In the genomic region with DNA sequence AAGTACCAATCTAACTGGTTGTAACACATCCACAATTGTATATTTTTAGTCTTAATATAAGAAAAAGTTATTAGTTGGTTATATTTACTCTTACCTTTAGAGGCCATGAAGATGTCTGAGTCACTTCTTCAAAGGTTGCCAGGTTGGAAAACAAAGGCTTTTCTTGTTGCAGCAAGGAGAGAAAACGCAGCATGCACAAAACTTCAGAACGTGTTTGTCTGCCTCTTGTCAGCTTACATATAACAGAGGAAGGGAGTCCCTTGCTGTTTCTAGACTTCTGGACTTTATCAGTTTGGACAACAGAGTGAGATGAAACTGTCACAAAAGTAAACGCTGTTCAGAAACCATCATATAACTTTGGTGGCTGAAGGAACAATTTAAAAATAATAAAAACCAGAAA, we compare ENCODE assay signal across 18 cellular contexts. TPM values are rescaled to one million over a fixed set of nuclear protein-coding genes. Genes with fewer than 3 reads are reported as not detected.
DNase-seq lines count a peak whose midpoint lies in the region; ATAC-seq and TF ChIP-seq lines count a peak whose summit lies in the region.
"Had no signal": no experiment of that assay in that cellular context is flagged by ENCODE, and none has a peak within 500 bp of the region (broad histone marks: within the 10 kb centered on the region; RNA-seq: fewer than 3 reads in every experiment).

A gene with protein sequence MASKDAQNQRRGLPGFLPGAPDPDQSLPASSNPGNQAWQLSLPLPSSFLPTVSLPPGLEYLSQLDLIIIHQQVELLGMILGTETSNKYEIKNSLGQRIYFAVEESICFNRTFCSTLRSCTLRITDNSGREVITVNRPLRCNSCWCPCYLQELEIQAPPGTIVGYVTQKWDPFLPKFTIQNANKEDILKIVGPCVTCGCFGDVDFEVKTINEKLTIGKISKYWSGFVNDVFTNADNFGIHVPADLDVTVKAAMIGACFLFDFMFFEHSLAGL (minus strand): TSS at position 241 of the 400 bp plus-strand sequence. CDS start 134 bp downstream, at position 107.

- no peaks in the 10 kb centered on the region for H3K9me2 ChIP-seq in HCT116 (ENCODE audit: insufficient read depth)
- no peaks in the 10 kb centered on the region for H3K9me2 ChIP-seq in PC-3 (replicated peaks; ENCODE audit: low read length)

- intact Hi-C loops in HCT116 (cut with micrococcal nuclease), result no loop called here
- intact Hi-C loops in PC-3 (cut with micrococcal nuclease), result no loop called here
- intact Hi-C loops in prostate gland (cut with DNase I), result no loop called here
- intact Hi-C loops in left lung (cut with DNase I), result no loop called here

- RAD21 ChIA-PET in HCT116 (lab: Charles Lee; ENCODE audit: low non-redundant PET in 1 of 2, low total read pairs in 2 of 2, uncharacterized antibody in 2 of 2, unreplicated experiment in 2 of 2), result no interaction called here

- BruUV-seq in HCT116 (replicated peaks; lab: Mats Ljungman, UMichigan) (no TSS peak), PC-3 (replicated peaks; lab: Mats Ljungman, UMichigan) (no TSS peak)

- TF ChIP-seq RAD21 in HCT116 (IDR thresholded peaks at IDR 0.05; ENCODE audit: low read depth), result no peak

- H3K27ac ChIP-seq in HCT116 (ENCODE audit: low read depth, low read length) (no peak within 1 kb of the TSS), PC-3 (ENCODE audit: low read length) (0 out of 2 replicates have a peak within 1 kb of the TSS, but pooled peaks have one; percentile 10), epithelial cell of prostate (no peak within 1 kb of the TSS), prostate gland (no peak within 1 kb of the TSS), left lung (no peak within 1 kb of the TSS)
- H3K27ac ChIP-seq: SJSA1 had no signal

- CTCF ChIA-PET in HCT116 (lab: Charles Lee) (interaction anchor here (1.0 kb wide), 1 partner anchor 11 kb away, joined by 3 read pairs; no protein-coding TSS in a partner anchor), PC-3 (lab: Charles Lee) (interaction anchor here (0.6 kb wide), 1 partner anchor 358 kb away, joined by 3 read pairs; no protein-coding TSS in a partner anchor)

- TF ChIP-seq POLR2A in HCT116 (IDR thresholded peaks at IDR 0.05; ENCODE audit: borderline replicate concordance, extremely low read depth, insufficient read depth, insufficient read length), result no peak
- TF ChIP-seq POLR2A in prostate gland (IDR thresholded peaks at IDR 0.05), result no peak

- TF ChIP-seq CTCF in HCT116 (IDR thresholded peaks at IDR 0.05 in 2 of 3, conservative IDR thresholded peaks at IDR 0.05 in 1 of 3; ENCODE audit: borderline replicate concordance in 1 of 3, insufficient read depth in 1 of 3, low read depth in 2 of 3, low read length in 2 of 3), result no peak
- no peak for TF ChIP-seq CTCF in PC-3 (conservative IDR thresholded peaks at IDR 0.05; ENCODE audit: low read depth, low read length)
- no peak for TF ChIP-seq CTCF in prostate gland (IDR thresholded peaks at IDR 0.05)
- no peak for TF ChIP-seq CTCF in left lung (IDR thresholded peaks at IDR 0.05)

- DNase-seq in HCT116 (ENCODE audit: low read depth, low spot score) (peak; percentile 23), PC-3 (peak; percentile 85), epithelial cell of prostate (ENCODE audit: low read depth, low spot score) (peak; percentile 27), prostate gland (ENCODE audit: low spot score) (peak; percentile 17), left lung (no peak), NCI-H226 (no peak), AG20443 (ENCODE audit: low spot score) (no peak)
- DNase-seq: DMS 273 treated with DMSO at 0.1 percent for 48 hours, GDM1, GOT3, KG1, NCI-H1417 treated with DMSO at 0.1 percent for 48 hours, NCI-H187 treated with DMSO at 0.1 percent for 48 hours, NCI-H345, NCI-H526 had no signal

- no peak within 1 kb of the TSS for H3K9ac ChIP-seq in HCT116 (ENCODE audit: low read length)
- H3K9ac ChIP-seq in PC-3 (ENCODE audit: low read length), result no peak within 1 kb of the TSS

- POLR2A ChIA-PET in HCT116 (lab: Charles Lee) (no interaction called here), PC-3 (lab: Charles Lee; ENCODE audit: unreplicated experiment) (no interaction called here)

- H3K36me3 ChIP-seq in HCT116 (ENCODE audit: control insufficient read depth in 1 of 2, insufficient read depth in 2 of 2, low read length in 2 of 2) (no peaks in the 10 kb centered on the region), PC-3 (ENCODE audit: low read depth, low read length) (no peaks in the 10 kb centered on the region), prostate gland (no peaks in the 10 kb centered on the region), left lung (no peaks in the 10 kb centered on the region)
- H3K36me3 ChIP-seq: SJSA1 had no signal

- H2AFZ ChIP-seq in HCT116 (ENCODE audit: low read depth, low read length, poor library complexity, severe bottlenecking) (peak within 1 kb of the TSS; percentile 92), PC-3 (ENCODE audit: low read length) (peak within 1 kb of the TSS; percentile 12)

- H3K27me3 ChIP-seq in HCT116 (ENCODE audit: insufficient read depth, low read length) (no peaks in the 10 kb centered on the region), PC-3 (ENCODE audit: low read length) (0 out of 2 replicates have a peak, but pooled peaks cover 2% of the 10 kb centered on the region), prostate gland (replicated peaks; ENCODE audit: insufficient read depth) (no peaks in the 10 kb centered on the region), left lung (no peaks in the 10 kb centered on the region)
- H3K27me3 ChIP-seq: SJSA1 had no signal

- H3K4me3 ChIP-seq in HCT116 (replicated peaks in 1 of 2; ENCODE audit: low read depth in 1 of 2, low read length in 2 of 2), result no peak within 1 kb of the TSS
- H3K4me3 ChIP-seq in PC-3 (ENCODE audit: low read length), result no peak within 1 kb of the TSS; the same call in 1 of the 2 replicates
- no peak within 1 kb of the TSS for H3K4me3 ChIP-seq in prostate gland
- no peak within 1 kb of the TSS for H3K4me3 ChIP-seq in left lung
- H3K4me3 ChIP-seq: SJSA1 had no signal

- no peak; the same call in 1 of the 2 replicates for ATAC-seq in HCT116
- ATAC-seq in PC-3, result peak; percentile 96
- ATAC-seq in left lung, result no peak

- 20% methylated on average over 3 of the region's 3 CpGs for WGBS in prostate gland

- H3K79me2 ChIP-seq in HCT116 (ENCODE audit: insufficient read depth, low read length), result no peaks in the 10 kb centered on the region
- no peaks in the 10 kb centered on the region for H3K79me2 ChIP-seq in PC-3 (ENCODE audit: low read length)

- H4K20me1 ChIP-seq in HCT116 (ENCODE audit: insufficient read depth) (no peaks in the 10 kb centered on the region), PC-3 (ENCODE audit: low read length) (no peaks in the 10 kb centered on the region)

- H3K4me2 ChIP-seq in HCT116 (ENCODE audit: low read length) (peak within 1 kb of the TSS; percentile 36), PC-3 (ENCODE audit: low read length) (peak within 1 kb of the TSS; percentile 31)

- H3K9me3 ChIP-seq in HCT116 (ENCODE audit: control insufficient read depth in 1 of 2, insufficient read depth in 1 of 2, low read depth in 1 of 2, low read length in 2 of 2) (no peaks in the 10 kb centered on the region), PC-3 (ENCODE audit: low read length) (no peaks in the 10 kb centered on the region), prostate gland (no peaks in the 10 kb centered on the region), left lung (no peaks in the 10 kb centered on the region)
- H3K9me3 ChIP-seq: SJSA1 had no signal

- H3F3A ChIP-seq in PC-3 (ENCODE audit: low read length, unreplicated experiment), result no peaks in the 10 kb centered on the region

- peaks cover 2 to 4% of the 10 kb centered on the region in 2 experiments; a peak in 1 of 4 replicates for H3K4me1 ChIP-seq in HCT116 (ENCODE audit: control insufficient read depth in 1 of 2, insufficient read depth in 2 of 2, low read length in 2 of 2)
- peaks cover 8% of the 10 kb centered on the region for H3K4me1 ChIP-seq in PC-3 (ENCODE audit: insufficient read depth, low read length)
- H3K4me1 ChIP-seq in prostate gland (replicated peaks), result no peaks in the 10 kb centered on the region
- H3K4me1 ChIP-seq in left lung, result no peaks in the 10 kb centered on the region
- H3K4me1 ChIP-seq: SJSA1 had no signal

TF ChIP-seq in HCT116, 20 proteins besides CTCF, POLR2A, EP300 and RAD21:
- TF ChIP-seq, protein P1, sequence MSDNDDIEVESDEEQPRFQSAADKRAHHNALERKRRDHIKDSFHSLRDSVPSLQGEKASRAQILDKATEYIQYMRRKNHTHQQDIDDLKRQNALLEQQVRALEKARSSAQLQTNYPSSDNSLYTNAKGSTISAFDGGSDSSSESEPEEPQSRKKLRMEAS (IDR thresholded peaks at IDR 0.05), result no peak
- TF ChIP-seq SP1 (IDR thresholded peaks at IDR 0.05; ENCODE audit: low read depth), result 0 out of 2 replicates have a peak, but pooled peaks have one; percentile 16

RNA-seq across cellular contexts. Expression of the gene that starts here (rescaled TPM):
- not detected for total RNA-seq in HCT116 (2021; ENCODE audit: unreplicated experiment)
- 0.08 TPM in 1 of 2 replicates, not detected in the other for polyA plus RNA-seq in HCT116 (2012)
- total RNA-seq in PC-3 (2014; rRNA removed), result not detected in 2 replicates
- not detected for total RNA-seq in prostate gland
- not detected for total RNA-seq in left lung
- total RNA-seq: Daoy, SJSA1 had no signal
- polyA plus RNA-seq: CD14-positive monocyte had no signal

Comparison
In these comparisons a context has a peak if more than half of its experiments do, and no peak if none do; other contexts are left out.
1. Peak in DNase-seq and H3K4me2 ChIP-seq in HCT116; RNA of the gene not detected or under 1 TPM.
2. Peak in DNase-seq, ATAC-seq, H3K27ac ChIP-seq and H3K4me2 ChIP-seq in PC-3; RNA of the gene not detected or under 1 TPM.
3. Peak in DNase-seq in prostate gland; RNA of the gene not detected or under 1 TPM.